12 cellular contexts compared by ENCODE assay signal in genomic region chr19:50327461-50328256, GRCh38. TPM values are rescaled to one million over a fixed set of nuclear protein-coding genes. Genes with fewer than 3 reads are reported as not detected.
A peak's percentile ranks its signal among the peaks of the same experiment; 100 is the strongest.
DNase-seq lines count a peak whose midpoint lies in the region; ATAC-seq and TF ChIP-seq lines count a peak whose summit lies in the region.
"Had no signal": no experiment of that assay in that cellular context is flagged by ENCODE, and none has a peak within 500 bp of the region (broad histone marks: within the 10 kb centered on the region; RNA-seq: fewer than 3 reads in every experiment).

No MANE protein-coding gene starts in this region.

- TF ChIP-seq CTCF in left ventricle myocardium inferior (IDR thresholded peaks at IDR 0.05; ENCODE audit: borderline replicate concordance) = no peak
- no peak for TF ChIP-seq CTCF in heart right ventricle (IDR thresholded peaks at IDR 0.05)
- no peak for TF ChIP-seq CTCF in activated CD8-positive, alpha-beta T cell treated with anti-CD3 and anti-CD28 coated beads for 36 hours (IDR thresholded peaks at IDR 0.05)
- TF ChIP-seq CTCF in mesothelial cell of epicardium (IDR thresholded peaks at IDR 0.05; ENCODE audit: unreplicated experiment) = no peak
- TF ChIP-seq CTCF in uterus (IDR thresholded peaks at IDR 0.05) = no peak

- 12 to 18% methylated on average over 17 to 23 of the region's 25 CpGs for WGBS in heart right ventricle, 2 donors

- no peak for ATAC-seq in heart right ventricle
- ATAC-seq in activated CD8-positive, alpha-beta T cell treated with anti-CD3 and anti-CD28 coated beads for 36 hours = no peak
- ATAC-seq in HG02970 (IDR thresholded peaks at IDR 0.05; ENCODE audit: low FRiP score, unreplicated experiment) = no peak

- peak overlapping the region; percentile 20 for H3K4me3 Mint-ChIP-seq in activated CD8-positive, alpha-beta T cell treated with anti-CD3 and anti-CD28 coated beads for 36 hours
- H3K4me3 Mint-ChIP-seq in mesothelial cell of epicardium = peak overlapping the region; percentile 59

- peaks cover 65% of the 10 kb centered on the region for H3K27me3 Mint-ChIP-seq in activated CD8-positive, alpha-beta T cell treated with anti-CD3 and anti-CD28 coated beads for 36 hours
- H3K27me3 Mint-ChIP-seq in mesothelial cell of epicardium (ENCODE audit: low read depth) = peaks cover 42% of the 10 kb centered on the region

- H3K36me3 Mint-ChIP-seq in activated CD8-positive, alpha-beta T cell treated with anti-CD3 and anti-CD28 coated beads for 36 hours (ENCODE audit: low read depth) = peaks cover 10% of the 10 kb centered on the region
- H3K36me3 Mint-ChIP-seq in mesothelial cell of epicardium = no peaks in the 10 kb centered on the region

- H3K9me3 ChIP-seq in left ventricle myocardium inferior (replicated peaks) (no peaks in the 10 kb centered on the region), heart right ventricle (no peaks in the 10 kb centered on the region), uterus (no peaks in the 10 kb centered on the region)

- POLR2A ChIA-PET in activated CD8-positive, alpha-beta T cell treated with anti-CD3 and anti-CD28 coated beads for 36 hours (lab: Charles Lee) = interaction anchor here (1.1 kb wide), 1 partner anchor 30 kb away, joined by 3 read pairs; no protein-coding TSS in a partner anchor

- DNase-seq in left ventricle myocardium inferior (no peak), heart right ventricle (no peak), mesothelial cell of epicardium (ENCODE audit: low spot score in 2 of 2, unreplicated experiment in 2 of 2) (no peak), dermis blood vessel endothelial cell (no peak), uterus (no peak), AG20443 (ENCODE audit: low spot score) (no peak)
- DNase-seq in activated CD8-positive, alpha-beta T cell treated with anti-CD3 and anti-CD28 coated beads for 36 hours = no peak
- DNase-seq: esophagus squamous epithelium had no signal

- intact Hi-C loops in left ventricle myocardium inferior (cut with micrococcal nuclease) = no loop called here
- intact Hi-C loops in heart right ventricle (cut with DNase I) = loop anchor here in 1 of 10 donors (5.0 kb wide), 1 partner anchor 160 kb away; no protein-coding TSS in a partner anchor
- intact Hi-C loops in activated CD8-positive, alpha-beta T cell treated with anti-CD3 and anti-CD28 coated beads for 36 hours (cut with micrococcal nuclease) = no loop called here
- intact Hi-C loops in uterus (cut with DNase I; ENCODE audit: low total_unique reads) = no loop called here

- H3K4me1 ChIP-seq in left ventricle myocardium inferior = peaks cover 48% of the 10 kb centered on the region
- peaks cover 3 to 47% (median 20%) of the 10 kb centered on the region in 9 donors for H3K4me1 ChIP-seq in heart right ventricle
- peaks cover 0 to 3% of the 10 kb centered on the region in 2 donors for H3K4me1 ChIP-seq in uterus

- no peaks in the 10 kb centered on the region for H3K36me3 ChIP-seq in left ventricle myocardium inferior
- no peaks in the 10 kb centered on the region for H3K36me3 ChIP-seq in heart right ventricle
- no peaks in the 10 kb centered on the region for H3K36me3 ChIP-seq in uterus
- H3K36me3 ChIP-seq: BLaER1 treated with 17β-estradiol and CSF1 and Interleukin-3, amounts not matched to agents 10 nM and 100 nM; esophagus squamous epithelium had no signal

- CTCF ChIA-PET in activated CD8-positive, alpha-beta T cell treated with anti-CD3 and anti-CD28 coated beads for 36 hours (lab: Charles Lee) = interaction anchor here (0.8 to 1.6 kb wide), 7 partner anchors 12 to 91 kb away, joined by 3 to 8 read pairs (median 3); no protein-coding TSS in a partner anchor

- peaks cover 45% of the 10 kb centered on the region for H3K4me1 Mint-ChIP-seq in activated CD8-positive, alpha-beta T cell treated with anti-CD3 and anti-CD28 coated beads for 36 hours (ENCODE audit: low read depth)
- H3K4me1 Mint-ChIP-seq in mesothelial cell of epicardium = peaks cover 55% of the 10 kb centered on the region

- TF ChIP-seq POLR2A in uterus (IDR thresholded peaks at IDR 0.05) = no peak

- H3K27ac Mint-ChIP-seq in activated CD8-positive, alpha-beta T cell treated with anti-CD3 and anti-CD28 coated beads for 36 hours = no peak overlapping the region
- no peak overlapping the region for H3K27ac Mint-ChIP-seq in mesothelial cell of epicardium

- H3K27me3 ChIP-seq in left ventricle myocardium inferior (ENCODE audit: low read depth) = peaks cover 67% of the 10 kb centered on the region
- peaks cover 0 to 70% (median 49%) of the 10 kb centered on the region in 7 donors for H3K27me3 ChIP-seq in heart right ventricle
- H3K27me3 ChIP-seq in uterus = peaks cover 25 to 39% of the 10 kb centered on the region in 2 donors

- no peak overlapping the region for H3K27ac ChIP-seq in left ventricle myocardium inferior (replicated peaks)
- no peak overlapping the region for H3K27ac ChIP-seq in heart right ventricle
- no peak overlapping the region for H3K27ac ChIP-seq in uterus
- H3K27ac ChIP-seq: BLaER1 treated with 17β-estradiol and CSF1 and Interleukin-3, amounts not matched to agents 10 nM and 100 nM; esophagus squamous epithelium; SK-N-MC had no signal

- H3K4me3 ChIP-seq in left ventricle myocardium inferior (peak overlapping the region; percentile 62), heart right ventricle (no peak overlapping the region), uterus (no peak overlapping the region)
- H3K4me3 ChIP-seq: BLaER1 treated with 17β-estradiol and CSF1 and Interleukin-3, amounts not matched to agents 10 nM and 100 nM had no signal

- peaks cover 7% of the 10 kb centered on the region for H3K9me3 Mint-ChIP-seq in activated CD8-positive, alpha-beta T cell treated with anti-CD3 and anti-CD28 coated beads for 36 hours
- no peaks in the 10 kb centered on the region for H3K9me3 Mint-ChIP-seq in mesothelial cell of epicardium

RNA-seq across cellular contexts. Expression of gene KCNC3, which starts 1.5 kb away (rescaled TPM):
- total RNA-seq in left ventricle myocardium inferior = 2.6 TPM
- 1 to 10 TPM; 1.4 to 4.0 (median 2.4) TPM for total RNA-seq in heart right ventricle
- 1 to 10 TPM in 1 of 2 donors, under 1 TPM in 1; 0.88 to 1.1 TPM for polyA plus RNA-seq in heart right ventricle
- total RNA-seq in activated CD8-positive, alpha-beta T cell treated with anti-CD3 and anti-CD28 coated beads for 36 hours = under 1 TPM; 0.77 to 0.81 TPM
- total RNA-seq in mesothelial cell of epicardium = 53.4 to 57.7 TPM (median 54.4 TPM) in 3 replicates
- 0.51 TPM in 2 replicates for total RNA-seq in dermis blood vessel endothelial cell
- 1 to 10 TPM in 1 of 4 donors, under 1 TPM in 2, not detected in 1; 0.26 to 2.4 (median 0.85) TPM for total RNA-seq in uterus
- total RNA-seq: bronchial epithelial cell had no signal

RNA-seq across cellular contexts. Expression of gene NAPSA, which starts 37.8 kb away (rescaled TPM):
- total RNA-seq in left ventricle myocardium inferior = 0.05 TPM
- total RNA-seq in heart right ventricle = under 1 TPM in 2 of 10 donors, not detected in 8; 0.22 to 0.56 TPM
- polyA plus RNA-seq in heart right ventricle = 1 to 10 TPM in 1 of 2 donors, under 1 TPM in 1; 0.25 to 1.1 TPM
- 10 to 100 TPM; 18.3 to 20.0 TPM for total RNA-seq in activated CD8-positive, alpha-beta T cell treated with anti-CD3 and anti-CD28 coated beads for 36 hours
- 2.4 to 3.5 TPM (median 3.2 TPM) in 3 replicates for total RNA-seq in mesothelial cell of epicardium
- not detected in 2 replicates for total RNA-seq in dermis blood vessel endothelial cell
- 1 to 10 TPM in 2 of 4 donors, not detected in 2; 1.4 to 1.5 TPM for total RNA-seq in uterus

RNA-seq across cellular contexts. Expression of gene NR1H2, which starts 48.6 kb away (rescaled TPM):
- 71.6 TPM for total RNA-seq in left ventricle myocardium inferior
- total RNA-seq in heart right ventricle = 10 to 100 TPM; 64.0 to 96.7 (median 69.8) TPM
- 100 to 1,000 TPM in 1 of 2 donors, 10 to 100 TPM in 1; 90.7 to 125 TPM for polyA plus RNA-seq in heart right ventricle
- 10 to 100 TPM; 50.9 to 52.3 TPM for total RNA-seq in activated CD8-positive, alpha-beta T cell treated with anti-CD3 and anti-CD28 coated beads for 36 hours
- 35.4 to 39.1 TPM (median 37.3 TPM) in 3 replicates for total RNA-seq in mesothelial cell of epicardium
- total RNA-seq in dermis blood vessel endothelial cell = 83.6 and 92.5 TPM in 2 replicates
- total RNA-seq in uterus = 100 to 1,000 TPM in 1 of 4 donors, 10 to 100 TPM in 3; 45.3 to 115 (median 61.4) TPM

RNA-seq across cellular contexts. Expression of gene POLD1, which starts 56.5 kb away (rescaled TPM):
- 10.8 TPM for total RNA-seq in left ventricle myocardium inferior
- total RNA-seq in heart right ventricle = 10 to 100 TPM in 6 of 10 donors, 1 to 10 TPM in 4; 4.2 to 15.0 (median 10.7) TPM
- polyA plus RNA-seq in heart right ventricle = 10 to 100 TPM; 14.2 to 28.3 TPM
- total RNA-seq in activated CD8-positive, alpha-beta T cell treated with anti-CD3 and anti-CD28 coated beads for 36 hours = 100 to 1,000 TPM; 214 to 215 TPM
- total RNA-seq in mesothelial cell of epicardium = 58.4 to 60.6 TPM (median 60.3 TPM) in 3 replicates
- 40.8 and 77.4 TPM in 2 replicates for total RNA-seq in dermis blood vessel endothelial cell
- total RNA-seq in uterus = 10 to 100 TPM; 10.6 to 47.9 (median 24.0) TPM

Comparison
In these comparisons a context has a peak if more than half of its experiments do, and no peak if none do; other contexts are left out.
1. RNA of gene KCNC3, which starts 1.5 kb away (total RNA-seq): 53.4 to 57.7 TPM in mesothelial cell of epicardium; 2.6 TPM in left ventricle myocardium inferior (single experiment), 1.4 to 4.0 TPM in heart right ventricle, 0.26 to 2.4 TPM in uterus, 0.77 to 0.81 TPM in activated CD8-positive, alpha-beta T cell treated with anti-CD3 and anti-CD28 coated beads for 36 hours and 0.51 TPM in dermis blood vessel endothelial cell; every median in the first group is over 10 times any median in the second.